9 cellular contexts compared by ENCODE assay signal in genomic region chr18:46946656-46947282, GRCh38. TPM values are rescaled to one million over a fixed set of nuclear protein-coding genes. Genes with fewer than 3 reads are reported as not detected.
DNase-seq lines count a peak whose midpoint lies in the region; ATAC-seq and TF ChIP-seq lines count a peak whose summit lies in the region.
"Had no signal": no experiment of that assay in that cellular context is flagged by ENCODE, and none has a peak within 500 bp of the region (broad histone marks: within the 10 kb centered on the region; RNA-seq: fewer than 3 reads in every experiment).

No MANE protein-coding gene starts in this region.

- H3K4me3 ChIP-seq in fibroblast of pulmonary artery (replicated peaks; ENCODE audit: low read depth, low read length) (peak overlapping the region; percentile 65), stomach (peak overlapping the region; percentile 48 to 60 (median 54))
- H3K4me3 ChIP-seq in naive thymus-derived CD4-positive, alpha-beta T cell (ENCODE audit: low read length): peak overlapping the region; percentile 74
- H3K4me3 ChIP-seq: BLaER1 had no signal

- no peaks in the 10 kb centered on the region for H3K36me3 Mint-ChIP-seq in naive thymus-derived CD4-positive, alpha-beta T cell

- 1 to 3% (median 1%) methylated on average over 27 to 32 of the region's 32 CpGs for WGBS in stomach, 5 donors

- TF ChIP-seq EP300 in stomach (IDR thresholded peaks at IDR 0.05): no peak

- TF ChIP-seq POLR2A in stomach (IDR thresholded peaks at IDR 0.05): no peak

- peak; percentile 98 for ATAC-seq in HG03045 (IDR thresholded peaks at IDR 0.05; ENCODE audit: unreplicated experiment)
- peak; percentile 87 for ATAC-seq in naive thymus-derived CD4-positive, alpha-beta T cell

- intact Hi-C loops in naive thymus-derived CD4-positive, alpha-beta T cell (cut with micrococcal nuclease): loop anchor here (1.0 to 2.0 kb wide), 2 partner anchors 29 to 30 kb away; partner anchors contain the start of genes KATNAL2 (in 2 of the 2) and PIAS2 (in 2 of the 2)
- intact Hi-C loops in stomach (cut with DNase I; ENCODE audit: low total_unique reads): no loop called here

- H3K27ac Mint-ChIP-seq in naive thymus-derived CD4-positive, alpha-beta T cell: no peak overlapping the region

- POLR2A ChIA-PET in naive thymus-derived CD4-positive, alpha-beta T cell (lab: Charles Lee): no interaction called here

- peak; percentile 11 for DNase-seq in NCI-H146 (lab: John Stamatoyannopoulos, UW)
- DNase-seq in NCI-H146 treated with DMSO at 0.1 percent for 48 hours (lab: John Stamatoyannopoulos, UW; ENCODE audit: unreplicated experiment): no peak
- DNase-seq in NCI-H526 (lab: John Stamatoyannopoulos, UW): peak; percentile 74 to 77
- DNase-seq in activated T-cell treated with anti-CD3 and anti-CD28 coated beads, Interleukin-2, amount 50 U/mL, for 1 hour: peak; percentile 42
- peak; percentile 81 for DNase-seq in fibroblast of pulmonary artery (ENCODE audit: low read depth)
- peak; percentile 12 to 64 (median 48) for DNase-seq in naive thymus-derived CD4-positive, alpha-beta T cell
- DNase-seq in stomach: peak; percentile 84

- no peaks in the 10 kb centered on the region for H3K4me1 Mint-ChIP-seq in naive thymus-derived CD4-positive, alpha-beta T cell

- H3K9me3 ChIP-seq in naive thymus-derived CD4-positive, alpha-beta T cell (ENCODE audit: control insufficient read depth in 2 of 3, low read length in 3 of 3): no peaks in the 10 kb centered on the region
- H3K9me3 ChIP-seq in stomach: no peaks in the 10 kb centered on the region

- CTCF ChIA-PET in naive thymus-derived CD4-positive, alpha-beta T cell (lab: Charles Lee): no interaction called here

- H3K4me3 Mint-ChIP-seq in naive thymus-derived CD4-positive, alpha-beta T cell: no peak overlapping the region

- H3K4me1 ChIP-seq in naive thymus-derived CD4-positive, alpha-beta T cell (ENCODE audit: control insufficient read depth in 2 of 2, insufficient read depth in 2 of 2, low read length in 2 of 2): no peaks in the 10 kb centered on the region
- H3K4me1 ChIP-seq in stomach: peaks cover 0 to 14% (median 3%) of the 10 kb centered on the region in 4 donors
- H3K4me1 ChIP-seq: BLaER1 had no signal

- H3K27me3 ChIP-seq in naive thymus-derived CD4-positive, alpha-beta T cell (ENCODE audit: control insufficient read depth in 2 of 2, insufficient read depth in 2 of 2, low read length in 2 of 2): peaks cover 0 to 3% of the 10 kb centered on the region in 2 donors
- H3K27me3 ChIP-seq in stomach: peaks cover 0 to 5% (median 0%) of the 10 kb centered on the region in 3 donors

- H3K36me3 ChIP-seq in naive thymus-derived CD4-positive, alpha-beta T cell (ENCODE audit: control insufficient read depth in 2 of 3, insufficient read depth in 3 of 3, low read length in 3 of 3): no peaks in the 10 kb centered on the region
- H3K36me3 ChIP-seq in stomach: no peaks in the 10 kb centered on the region

- TF ChIP-seq CTCF in fibroblast of pulmonary artery (IDR thresholded peaks at IDR 0.05; ENCODE audit: low read length, missing control alignments) (no peak), stomach (IDR thresholded peaks at IDR 0.05) (no peak)

- H3K9me3 Mint-ChIP-seq in naive thymus-derived CD4-positive, alpha-beta T cell: no peaks in the 10 kb centered on the region

- no peak overlapping the region for H3K27ac ChIP-seq in naive thymus-derived CD4-positive, alpha-beta T cell (ENCODE audit: low read depth, low read length)
- H3K27ac ChIP-seq in stomach: peak overlapping the region in 1 of 5 donors; percentile 11
- H3K27ac ChIP-seq: BLaER1 had no signal

- H3K27me3 Mint-ChIP-seq in naive thymus-derived CD4-positive, alpha-beta T cell: peaks cover 13 to 26% (median 17%) of the 10 kb centered on the region in 5 donors

RNA-seq across cellular contexts. Expression of gene KATNAL2, which starts 29.4 kb away (rescaled TPM):
- total RNA-seq in naive thymus-derived CD4-positive, alpha-beta T cell: 1 to 10 TPM; 1.1 to 2.8 (median 1.7) TPM
- not detected for polyA plus RNA-seq in naive thymus-derived CD4-positive, alpha-beta T cell
- total RNA-seq in stomach: 10 to 100 TPM in 2 of 5 donors, 1 to 10 TPM in 1, under 1 TPM in 1, not detected in 1; 0.43 to 39.1 (median 7.9) TPM
- polyA plus RNA-seq in stomach: 1 to 10 TPM; 1.6 to 2.7 (median 2.5) TPM

RNA-seq across cellular contexts. Expression of gene PIAS2, which starts 29.5 kb away (rescaled TPM):
- 10 to 100 TPM; 29.8 to 40.6 (median 36.1) TPM for total RNA-seq in naive thymus-derived CD4-positive, alpha-beta T cell
- 10 to 100 TPM; 16.3 to 20.8 TPM for polyA plus RNA-seq in naive thymus-derived CD4-positive, alpha-beta T cell
- 10 to 100 TPM; 18.2 to 83.4 (median 58.5) TPM for total RNA-seq in stomach
- 1 to 10 TPM; 3.4 to 5.2 (median 4.6) TPM for polyA plus RNA-seq in stomach
